Comparison of ENCODE assay signal across 1 cellular context in genomic region chr15:58933311-58934113, GRCh38.
TF ChIP-seq lines count a peak whose summit lies in the region.

SLTM (minus strand) TSS chr15:58933679; CDS start chr15:58933565, 114 bp downstream.

TF ChIP-seq in HEK293, 187 proteins besides CTCF, POLR2A, EP300 and RAD21 (continued from another document):
- TF ChIP-seq ZNF24 (tag by site-specific recombination; IDR thresholded peaks at IDR 0.05) = no peak
- TF ChIP-seq OSR2 (tag by site-specific recombination; IDR thresholded peaks at IDR 0.05) = peak; percentile 70
- TF ChIP-seq ZNF692 (tag by site-specific recombination; IDR thresholded peaks at IDR 0.05) = peak; percentile 35
- peak; percentile 97 for TF ChIP-seq ZNF335 (tag by site-specific recombination; conservative IDR thresholded peaks at IDR 0.05)
- no peak for TF ChIP-seq ZNF16 (tag by site-specific recombination; IDR thresholded peaks at IDR 0.05; ENCODE audit: low read depth)
- TF ChIP-seq ZNF747 (tag by site-specific recombination; IDR thresholded peaks at IDR 0.05) = no peak
- TF ChIP-seq ZNF341 (tag by site-specific recombination; IDR thresholded peaks at IDR 0.05; ENCODE audit: low read depth) = peak; percentile 44; the same call in 1 of the 2 replicates
- peak; percentile 87 for TF ChIP-seq ZSCAN30 (tag by site-specific recombination; IDR thresholded peaks at IDR 0.05)
- TF ChIP-seq FEZF1 (tag by site-specific recombination; IDR thresholded peaks at IDR 0.05) = peak; percentile 34; the same call in 1 of the 2 replicates
- peak; percentile 30; the same call in 1 of the 2 replicates for TF ChIP-seq ZBTB8A (tag by site-specific recombination; IDR thresholded peaks at IDR 0.05)
- 0 out of 2 replicates have a peak, but pooled peaks have one; percentile 12 for TF ChIP-seq ZNF626 (tag by site-specific recombination; IDR thresholded peaks at IDR 0.05)
- 0 out of 2 replicates have a peak, but pooled peaks have one; percentile 15 for TF ChIP-seq KLF1 (tag by site-specific recombination; IDR thresholded peaks at IDR 0.05)
- no peak for TF ChIP-seq BCL11A (tag by site-specific recombination; IDR thresholded peaks at IDR 0.05; ENCODE audit: low read depth)
- no peak for TF ChIP-seq PRDM1 (tag by site-specific recombination; IDR thresholded peaks at IDR 0.05)
- TF ChIP-seq ZNF248 (tag by site-specific recombination; IDR thresholded peaks at IDR 0.05) = no peak
- peak; percentile 70 for TF ChIP-seq ZNF2 (tag by site-specific recombination; IDR thresholded peaks at IDR 0.05)
- peak; percentile 79; the same call in 1 of the 2 replicates for TF ChIP-seq TRIM28 (IDR thresholded peaks at IDR 0.05; ENCODE audit: borderline replicate concordance, low read length)
- peak; percentile 59; the same call in 1 of the 2 replicates for TF ChIP-seq ZBTB20 (tag by site-specific recombination; IDR thresholded peaks at IDR 0.05)
- TF ChIP-seq YY2 (tag by site-specific recombination; IDR thresholded peaks at IDR 0.05) = peak; percentile 54; the same call in 1 of the 2 replicates
- TF ChIP-seq ZNF623 (tag by site-specific recombination; IDR thresholded peaks at IDR 0.05) = no peak
- TF ChIP-seq ZNF580 (tag by site-specific recombination; IDR thresholded peaks at IDR 0.05) = peak; percentile 50; the same call in 1 of the 2 replicates
- TF ChIP-seq ZBTB44 (tag by site-specific recombination; IDR thresholded peaks at IDR 0.05) = peak; percentile 71
- TF ChIP-seq SP3 (tag by site-specific recombination; IDR thresholded peaks at IDR 0.05) = 0 out of 2 replicates have a peak, but pooled peaks have one; percentile 31
- TF ChIP-seq KLF16 (tag by site-specific recombination; IDR thresholded peaks at IDR 0.05) = peak; percentile 67
- no peak for TF ChIP-seq ZNF792 (tag by site-specific recombination; IDR thresholded peaks at IDR 0.05)
- no peak for TF ChIP-seq ZNF19 (tag by site-specific recombination; IDR thresholded peaks at IDR 0.05; ENCODE audit: low read depth)
- TF ChIP-seq ZNF610 (tag by site-specific recombination; IDR thresholded peaks at IDR 0.05; ENCODE audit: borderline replicate concordance) = peak; percentile 39; the same call in 1 of the 2 replicates
- peak; percentile 13; the same call in 1 of the 2 replicates for TF ChIP-seq ZNF10 (tag by site-specific recombination; IDR thresholded peaks at IDR 0.05)
- TF ChIP-seq ZNF394 (tag by site-specific recombination; IDR thresholded peaks at IDR 0.05; ENCODE audit: borderline replicate concordance) = 0 out of 2 replicates have a peak, but pooled peaks have one; percentile 23
- peak; percentile 91 for TF ChIP-seq ZBTB11 (tag by site-specific recombination; conservative IDR thresholded peaks at IDR 0.05; ENCODE audit: low read depth)
- TF ChIP-seq ZNF274 (IDR thresholded peaks at IDR 0.05; ENCODE audit: low read length) = no peak
- no peak for TF ChIP-seq ZNF274 (tag by site-specific recombination; IDR thresholded peaks at IDR 0.05; ENCODE audit: borderline replicate concordance)
- no peak for TF ChIP-seq ZNF121 (tag by site-specific recombination; IDR thresholded peaks at IDR 0.05)
- TF ChIP-seq ZNF843 (tag by site-specific recombination; IDR thresholded peaks at IDR 0.05) = 0 out of 2 replicates have a peak, but pooled peaks have one; percentile 22
- peak; percentile 46 for TF ChIP-seq ZXDB (tag by site-specific recombination; IDR thresholded peaks at IDR 0.05)
- TF ChIP-seq ZNF639 (tag by site-specific recombination; IDR thresholded peaks at IDR 0.05) = peak; percentile 28; the same call in 1 of the 2 replicates
- no peak for TF ChIP-seq SCRT2 (tag by site-specific recombination; IDR thresholded peaks at IDR 0.05)
- TF ChIP-seq YY1 (tag by site-specific recombination; IDR thresholded peaks at IDR 0.05) = peak; percentile 92
TF ChIP-seq in HEK293: peak in this region for 37.
